In the genomic region with DNA sequence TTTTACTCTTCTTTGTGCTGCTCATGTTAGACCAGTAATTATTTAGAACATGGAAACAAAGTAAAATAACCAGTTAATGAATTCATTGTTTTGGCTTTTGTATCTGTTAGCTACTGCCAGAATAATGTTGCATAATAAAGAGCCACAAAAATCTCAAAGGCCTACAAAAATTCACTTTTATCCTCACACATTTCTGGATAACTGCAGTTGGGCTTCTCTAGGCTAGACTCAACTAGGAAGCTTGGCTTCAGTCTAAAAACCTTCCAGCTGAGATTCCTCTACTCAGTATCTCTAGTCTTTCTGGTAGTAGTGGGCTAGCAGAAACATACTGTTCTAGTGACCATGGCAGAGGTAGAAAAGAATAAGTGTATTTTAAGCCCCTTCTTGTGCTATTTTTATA, we compare ENCODE assay signal across 23 cellular contexts.
DNase-seq lines count a peak whose midpoint lies in the region; ATAC-seq, FAIRE-seq and TF ChIP-seq lines count a peak whose summit lies in the region.
"Had no signal": no experiment of that assay in that cellular context is flagged by ENCODE, and none has a peak within 500 bp of the region (broad histone marks: within the 10 kb centered on the region; RNA-seq: fewer than 3 reads in every experiment).

No MANE protein-coding gene starts in this region.

- peaks cover 19% of the 10 kb centered on the region for H3K4me1 ChIP-seq in astrocyte (ENCODE audit: insufficient read depth, low read length)

- H2AFZ ChIP-seq in astrocyte (ENCODE audit: low read depth, low read length), result no peak overlapping the region

- no peaks in the 10 kb centered on the region for H3K27me3 Mint-ChIP-seq in astrocyte (ENCODE audit: low read depth, unreplicated experiment)
- no peaks in the 10 kb centered on the region for H3K27me3 Mint-ChIP-seq in activated T-cell treated with anti-CD3 and anti-CD28 coated beads, Interleukin-2, amount 50 U/mL, for 4 hours (ENCODE audit: low read depth)
- no peaks in the 10 kb centered on the region for H3K27me3 Mint-ChIP-seq in stimulated activated naive CD8-positive, alpha-beta T cell treated with anti-CD3 and anti-CD28 coated beads, Interleukin-15, amount 100 ng/mL, for 72 hours
- H3K27me3 Mint-ChIP-seq: CD4-positive, alpha-beta T cell; stimulated activated memory B cell treated with anti-CD40 and anti-IgM and Interleukin-4, amounts not matched to agents 10 μg/mL and 1 μg/mL and 100 μg/mL, for 72 hours had no signal

- no peaks in the 10 kb centered on the region for H3K27me3 ChIP-seq in astrocyte (ENCODE audit: insufficient read depth, low read length)
- H3K27me3 ChIP-seq: ovary had no signal

- H3K27ac Mint-ChIP-seq in astrocyte (ENCODE audit: unreplicated experiment), result no peak overlapping the region
- H3K27ac Mint-ChIP-seq in stimulated activated naive CD8-positive, alpha-beta T cell treated with anti-CD3 and anti-CD28 coated beads, Interleukin-15, amount 100 ng/mL, for 72 hours, result no peak overlapping the region
- H3K27ac Mint-ChIP-seq: CD4-positive, alpha-beta T cell; stimulated activated memory B cell treated with anti-CD40 and anti-IgM and Interleukin-4, amounts not matched to agents 10 μg/mL and 1 μg/mL and 100 μg/mL, for 72 hours; T-helper 1 cell treated with Interleukin-12 subunit alpha and Interleukin-12 subunit beta and Interleukin-4 antibody, amounts not matched to agents 30 μg/mL and 1 μg/mL, for 36 hours had no signal

- H3K4me3 ChIP-seq in astrocyte (ENCODE audit: insufficient read depth, low read depth, low read length) (no peak overlapping the region), fibroblast of the aortic adventitia (ENCODE audit: low read depth, low read length) (no peak overlapping the region)
- H3K4me3 ChIP-seq: GM12878, ovary had no signal

- TF ChIP-seq CTCF in astrocyte (IDR thresholded peaks at IDR 0.05; ENCODE audit: insufficient read depth, low read depth, low read length) (no peak), fibroblast of the aortic adventitia (IDR thresholded peaks at IDR 0.05; ENCODE audit: insufficient read depth, low read length) (no peak)

- H3K4me2 ChIP-seq in astrocyte (ENCODE audit: low read length), result no peak overlapping the region

- no peak overlapping the region for H3K9ac ChIP-seq in astrocyte (ENCODE audit: low read length)

- ATAC-seq in sciatic nerve, result peak; percentile 74
- ATAC-seq in activated T-cell treated with anti-CD3 and anti-CD28 coated beads, Interleukin-2, amount 50 U/mL, for 4 hours, result no peak
- ATAC-seq in stimulated activated naive CD8-positive, alpha-beta T cell treated with anti-CD3 and anti-CD28 coated beads, Interleukin-15, amount 100 ng/mL, for 72 hours, result no peak
- ATAC-seq: esophagus mucosa; GM12878; stimulated activated memory B cell treated with anti-CD40 and anti-IgM and Interleukin-4, amounts not matched to agents 10 μg/mL and 1 μg/mL and 100 μg/mL, for 72 hours had no signal

- H3K4me3 Mint-ChIP-seq in astrocyte (ENCODE audit: unreplicated experiment), result no peak overlapping the region
- no peak overlapping the region for H3K4me3 Mint-ChIP-seq in activated T-cell treated with anti-CD3 and anti-CD28 coated beads, Interleukin-2, amount 50 U/mL, for 4 hours
- no peak overlapping the region for H3K4me3 Mint-ChIP-seq in stimulated activated naive CD8-positive, alpha-beta T cell treated with anti-CD3 and anti-CD28 coated beads, Interleukin-15, amount 100 ng/mL, for 72 hours
- H3K4me3 Mint-ChIP-seq: CD4-positive, alpha-beta T cell; stimulated activated memory B cell treated with anti-CD40 and anti-IgM and Interleukin-4, amounts not matched to agents 10 μg/mL and 1 μg/mL and 100 μg/mL, for 72 hours; T-helper 1 cell treated with Interleukin-12 subunit alpha and Interleukin-12 subunit beta and Interleukin-4 antibody, amounts not matched to agents 30 μg/mL and 1 μg/mL, for 36 hours had no signal

- intact Hi-C loops in sciatic nerve (cut with DNase I), result no loop called here

- H4K20me1 ChIP-seq in astrocyte (ENCODE audit: insufficient read depth, low read length), result no peaks in the 10 kb centered on the region

- H3K9me3 Mint-ChIP-seq in astrocyte (ENCODE audit: unreplicated experiment), result no peaks in the 10 kb centered on the region
- peaks cover 4% of the 10 kb centered on the region for H3K9me3 Mint-ChIP-seq in activated T-cell treated with anti-CD3 and anti-CD28 coated beads, Interleukin-2, amount 50 U/mL, for 4 hours
- no peaks in the 10 kb centered on the region for H3K9me3 Mint-ChIP-seq in stimulated activated naive CD8-positive, alpha-beta T cell treated with anti-CD3 and anti-CD28 coated beads, Interleukin-15, amount 100 ng/mL, for 72 hours
- H3K9me3 Mint-ChIP-seq: T-helper 1 cell treated with Interleukin-12 subunit alpha and Interleukin-12 subunit beta and Interleukin-4 antibody, amounts not matched to agents 30 μg/mL and 1 μg/mL, for 36 hours had no signal

- H3K4me1 Mint-ChIP-seq in astrocyte (ENCODE audit: low read depth, unreplicated experiment), result peaks cover 24% of the 10 kb centered on the region
- H3K4me1 Mint-ChIP-seq in activated T-cell treated with anti-CD3 and anti-CD28 coated beads, Interleukin-2, amount 50 U/mL, for 4 hours (ENCODE audit: low read depth), result no peaks in the 10 kb centered on the region
- H3K4me1 Mint-ChIP-seq in stimulated activated naive CD8-positive, alpha-beta T cell treated with anti-CD3 and anti-CD28 coated beads, Interleukin-15, amount 100 ng/mL, for 72 hours, result no peaks in the 10 kb centered on the region
- H3K4me1 Mint-ChIP-seq: stimulated activated memory B cell treated with anti-CD40 and anti-IgM and Interleukin-4, amounts not matched to agents 10 μg/mL and 1 μg/mL and 100 μg/mL, for 72 hours had no signal

- H3K9me3 ChIP-seq in astrocyte (ENCODE audit: insufficient read depth, low read depth, low read length), result no peaks in the 10 kb centered on the region
- H3K9me3 ChIP-seq: ovary had no signal

- no peak for FAIRE-seq in astrocyte (lab: Jason Lieb, UNC)
- FAIRE-seq: GM12878 had no signal

- DNase-seq in GM03348 (ENCODE audit: low spot score), result peak; percentile 36
- DNase-seq in astrocyte (ENCODE audit: low read depth), result peak; percentile 46
- peak; percentile 58 for DNase-seq in fibroblast of the aortic adventitia (ENCODE audit: low read depth)
- DNase-seq in sciatic nerve (ENCODE audit: low spot score), result no peak
- DNase-seq in activated T-cell treated with anti-CD3 and anti-CD28 coated beads, Interleukin-2, amount 50 U/mL, for 4 hours, result no peak
- DNase-seq in NCI-H524 treated with DMSO at 0.1 percent for 48 hours (lab: John Stamatoyannopoulos, UW), result no peak
- no peak for DNase-seq in DMS79 (lab: John Stamatoyannopoulos, UW)
- no peak for DNase-seq in stimulated activated naive CD8-positive, alpha-beta T cell treated with anti-CD3 and anti-CD28 coated beads, Interleukin-15, amount 100 ng/mL, for 72 hours
- DNase-seq: activated CD4-positive, alpha-beta T cell treated with anti-CD3 and anti-CD28 coated beads, Interleukin-2, amount 50 U/mL, for 1 hour; CD4-positive, alpha-beta T cell; central memory CD4-positive, alpha-beta T cell; effector memory CD4-positive, alpha-beta T cell; GF-D8; MM.1S; NCI-H146; NCI-H2171; NCI-H526 treated with DMSO at 0.1 percent for 48 hours; ovary; SIG-M5 had no signal

- H3K36me3 ChIP-seq in astrocyte (ENCODE audit: insufficient read depth, low read length), result no peaks in the 10 kb centered on the region
- H3K36me3 ChIP-seq: ovary had no signal

- H3K36me3 Mint-ChIP-seq in astrocyte (ENCODE audit: low read depth, unreplicated experiment), result no peaks in the 10 kb centered on the region
- no peaks in the 10 kb centered on the region for H3K36me3 Mint-ChIP-seq in activated T-cell treated with anti-CD3 and anti-CD28 coated beads, Interleukin-2, amount 50 U/mL, for 4 hours (ENCODE audit: insufficient read depth)
- H3K36me3 Mint-ChIP-seq: stimulated activated memory B cell treated with anti-CD40 and anti-IgM and Interleukin-4, amounts not matched to agents 10 μg/mL and 1 μg/mL and 100 μg/mL, for 72 hours had no signal

- H3K27ac ChIP-seq in astrocyte (ENCODE audit: low read depth, low read length), result no peak overlapping the region
- H3K27ac ChIP-seq: ovary had no signal

- no peaks in the 10 kb centered on the region for H3K79me2 ChIP-seq in astrocyte (ENCODE audit: insufficient read depth, low read length)

Comparison
In these comparisons a context has a peak if more than half of its experiments do, and no peak if none do; other contexts are left out.
1. DNase-seq: peak in GM03348 (single experiment), astrocyte (single experiment) and fibroblast of the aortic adventitia (single experiment); none in sciatic nerve (single experiment), activated T-cell treated with anti-CD3 and anti-CD28 coated beads, Interleukin-2, amount 50 U/mL, for 4 hours (single experiment), NCI-H524 treated with DMSO at 0.1 percent for 48 hours (single experiment), DMS79 (single experiment) and stimulated activated naive CD8-positive, alpha-beta T cell treated with anti-CD3 and anti-CD28 coated beads, Interleukin-15, amount 100 ng/mL, for 72 hours (0 of 2).